ENCODE assay signal across 8 cellular contexts in genomic region chr19:20167020-20167644, GRCh38. TPM values are rescaled to one million over a fixed set of nuclear protein-coding genes. Genes with fewer than 3 reads are reported as not detected.
DNase-seq lines count a peak whose midpoint lies in the region; ATAC-seq and TF ChIP-seq lines count a peak whose summit lies in the region.

TSS of gene ZNF486 (plus strand) at chr19:20167214. CDS start at chr19:20167331, 117 bp downstream.

- no peaks in the 10 kb centered on the region for H3K27me3 Mint-ChIP-seq in progenitor cell of endocrine pancreas

- WGBS in right cardiac atrium = under 1% methylated on average over 25 of the region's 25 CpGs
- WGBS in upper lobe of left lung, 2 donors = 0 to 2% methylated on average over 4 to 25 of the region's 25 CpGs

- H3K4me1 ChIP-seq in right cardiac atrium (ENCODE audit: control insufficient read depth, insufficient read depth, low read length) (peaks cover 4% of the 10 kb centered on the region), upper lobe of left lung (peaks cover 6 to 30% (median 8%) of the 10 kb centered on the region in 4 donors)

- H3K9me3 ChIP-seq in right cardiac atrium (ENCODE audit: control insufficient read depth, low read length) (no peaks in the 10 kb centered on the region), upper lobe of left lung (no peaks in the 10 kb centered on the region)

- H3K9me3 Mint-ChIP-seq in progenitor cell of endocrine pancreas (ENCODE audit: low read depth) = peaks cover 15% of the 10 kb centered on the region

- peaks cover 28% of the 10 kb centered on the region for H3K4me1 Mint-ChIP-seq in progenitor cell of endocrine pancreas (ENCODE audit: low read depth)

- TF ChIP-seq CTCF in progenitor cell of endocrine pancreas (IDR thresholded peaks at IDR 0.05; ENCODE audit: unreplicated experiment) (no peak), upper lobe of left lung (IDR thresholded peaks at IDR 0.05) (no peak)

- peak within 1 kb of the TSS; percentile 87 for H3K27ac ChIP-seq in right cardiac atrium (ENCODE audit: low read length)
- peak within 1 kb of the TSS; percentile 80 to 88 (median 81) for H3K27ac ChIP-seq in upper lobe of left lung

- peak within 1 kb of the TSS; percentile 100 for H3K27ac Mint-ChIP-seq in progenitor cell of endocrine pancreas

- peak in 3 of 4 donors; percentile 60 to 73 (median 70) for TF ChIP-seq POLR2A in upper lobe of left lung (IDR thresholded peaks at IDR 0.05)

- DNase-seq in 8988T = peak; percentile 29
- DNase-seq in SW480 (ENCODE audit: low spot score) = peak; percentile 64
- DNase-seq in amygdala (lab: John Stamatoyannopoulos, UW) = peak; percentile 39 to 99 (median 90)
- peak; percentile 97 to 99 (median 97) for DNase-seq in right cardiac atrium
- DNase-seq in progenitor cell of endocrine pancreas (ENCODE audit: low spot score, unreplicated experiment) = peak; percentile 81
- peak; percentile 80 to 97 for DNase-seq in upper lobe of left lung

- H3K36me3 ChIP-seq in upper lobe of left lung = peaks cover 0 to 17% (median 0%) of the 10 kb centered on the region in 4 donors

- intact Hi-C loops in right cardiac atrium (cut with DNase I) = loop anchor here in 1 of 4 donors (10.0 kb wide), 1 partner anchor 112 kb away; no protein-coding TSS in a partner anchor

- H3K27me3 ChIP-seq in right cardiac atrium (ENCODE audit: control insufficient read depth, insufficient read depth) = no peaks in the 10 kb centered on the region
- H3K27me3 ChIP-seq in upper lobe of left lung = no peaks in the 10 kb centered on the region

- TF ChIP-seq EP300 in upper lobe of left lung (IDR thresholded peaks at IDR 0.05) = no peak

- peaks cover 37% of the 10 kb centered on the region for H3K36me3 Mint-ChIP-seq in progenitor cell of endocrine pancreas (ENCODE audit: insufficient read depth)

- peak within 1 kb of the TSS; percentile 80 for H3K4me3 ChIP-seq in right cardiac atrium (ENCODE audit: low read length)
- H3K4me3 ChIP-seq in upper lobe of left lung = peak within 1 kb of the TSS; percentile 62 to 74 (median 64)

- peak; percentile 87 for ATAC-seq in GM19025 (IDR thresholded peaks at IDR 0.05; ENCODE audit: low read depth, unreplicated experiment)
- peak; percentile 90 for ATAC-seq in HG03457 (IDR thresholded peaks at IDR 0.05; ENCODE audit: unreplicated experiment)
- ATAC-seq in right cardiac atrium = peak; percentile 98 to 99
- ATAC-seq in upper lobe of left lung (ENCODE audit: low FRiP score in 2 of 2) = peak; percentile 95 to 97

- peak within 1 kb of the TSS; percentile 99 for H3K4me3 Mint-ChIP-seq in progenitor cell of endocrine pancreas (ENCODE audit: low read depth)

RNA-seq across cellular contexts. Expression of gene ZNF486, which starts in this region (rescaled TPM):
- total RNA-seq in right cardiac atrium (1 to 10 TPM; 2.6 to 3.4 (median 3.2) TPM), progenitor cell of endocrine pancreas (29.6 and 31.8 TPM in 2 replicates), upper lobe of left lung (10 to 100 TPM in 1 of 6 donors, 1 to 10 TPM in 5; 4.3 to 13.4 (median 6.7) TPM)
- polyA plus RNA-seq in right cardiac atrium = 2.4 TPM

Comparison
In these comparisons a context has a peak if more than half of its experiments do, and no peak if none do; other contexts are left out.
1. Peak in every context shown above with its lines: DNase-seq, ATAC-seq, H3K4me3 ChIP-seq and H3K27ac ChIP-seq.
2. DNase-seq: peak in every context shown above with its lines; median percentile 97 in right cardiac atrium; 90 in amygdala; 88 in upper lobe of left lung; 81 in progenitor cell of endocrine pancreas; 64 in SW480; 29 in 8988T.